1 cellular context compared by ENCODE assay signal in genomic region chr7:27705200-27705594, GRCh38.
TF ChIP-seq lines count a peak whose summit lies in the region.

No MANE protein-coding gene starts in this region.

TF ChIP-seq in HepG2, 621 proteins besides CTCF, POLR2A, EP300 and RAD21:
- peak; percentile 71 for TF ChIP-seq CREB1 (IDR thresholded peaks at IDR 0.05)
- TF ChIP-seq CREB1 (CRISPR knock-in tag; IDR thresholded peaks at IDR 0.05) = no peak
- TF ChIP-seq TEF (CRISPR knock-in tag; IDR thresholded peaks at IDR 0.05) = no peak
